23 cellular contexts compared by ENCODE assay signal in genomic region chr10:93173867-93174845, GRCh38.
DNase-seq lines count a peak whose midpoint lies in the region; ATAC-seq and TF ChIP-seq lines count a peak whose summit lies in the region.
"Had no signal": no experiment of that assay in that cellular context is flagged by ENCODE, and none has a peak within 500 bp of the region (broad histone marks: within the 10 kb centered on the region; RNA-seq: fewer than 3 reads in every experiment).

No MANE protein-coding gene starts in this region.

- H4K20me1 ChIP-seq in GM23338 (replicated peaks; ENCODE audit: insufficient read depth) = no peaks in the 10 kb centered on the region
- H4K20me1 ChIP-seq in hepatocyte (ENCODE audit: insufficient read depth, poor library complexity, severe bottlenecking) = no peaks in the 10 kb centered on the region
- H4K20me1 ChIP-seq in smooth muscle cell (ENCODE audit: low read depth) = no peaks in the 10 kb centered on the region

- H2AFZ ChIP-seq in GM23338 (0 out of 2 replicates have a peak overlapping the region, but pooled peaks have one; percentile 3), hepatocyte (no peak overlapping the region), smooth muscle cell (ENCODE audit: low read depth) (no peak overlapping the region)

- no peak overlapping the region for H2BK120ac ChIP-seq in mesendoderm (ENCODE audit: low read depth, low read length)

- H3K27ac ChIP-seq in GM23338 (ENCODE audit: low read depth) (no peak overlapping the region), hepatocyte (no peak overlapping the region), mesendoderm (ENCODE audit: low read depth, low read length) (no peak overlapping the region), smooth muscle cell (ENCODE audit: low read depth) (no peak overlapping the region)
- H3K27ac ChIP-seq: RWPE1 had no signal

- ATAC-seq in GM23338 = no peak
- ATAC-seq in stimulated activated memory B cell treated with anti-CD40 and anti-IgM and Interleukin-4, amounts not matched to agents 10 μg/mL and 1 μg/mL and 100 μg/mL, for 72 hours = no peak
- ATAC-seq in effector memory CD8-positive, alpha-beta T cell (replicated peaks) = no peak

- H3K9me2 ChIP-seq in GM23338 (ENCODE audit: insufficient read depth) (0 out of 2 replicates have a peak, but pooled peaks cover 4% of the 10 kb centered on the region), hepatocyte (replicated peaks; ENCODE audit: insufficient read depth) (no peaks in the 10 kb centered on the region)

- no peaks in the 10 kb centered on the region for H3K9me3 ChIP-seq in hepatocyte (ENCODE audit: low read depth)
- H3K9me3 ChIP-seq in smooth muscle cell (replicated peaks; ENCODE audit: low read depth) = peaks cover 2% of the 10 kb centered on the region
- H3K9me3 ChIP-seq: BE2C, HAP-1 had no signal

- no peak overlapping the region for H3K23ac ChIP-seq in mesendoderm (ENCODE audit: low read length)

- H2BK5ac ChIP-seq in mesendoderm (ENCODE audit: low read length) = no peak overlapping the region

- no peaks in the 10 kb centered on the region for H3K4me1 Mint-ChIP-seq in GM23338
- no peaks in the 10 kb centered on the region for H3K4me1 Mint-ChIP-seq in activated naive CD8-positive, alpha-beta T cell treated with anti-CD3 and anti-CD28 coated beads for 36 hours
- no peaks in the 10 kb centered on the region for H3K4me1 Mint-ChIP-seq in stimulated activated memory B cell treated with anti-CD40 and anti-IgM and Interleukin-4, amounts not matched to agents 10 μg/mL and 1 μg/mL and 100 μg/mL, for 72 hours
- no peaks in the 10 kb centered on the region for H3K4me1 Mint-ChIP-seq in effector memory CD8-positive, alpha-beta T cell (ENCODE audit: low read depth in 2 of 2)
- H3K4me1 Mint-ChIP-seq: IgD-negative memory B cell had no signal

- H3K79me1 ChIP-seq in mesendoderm (ENCODE audit: low read length) = no peaks in the 10 kb centered on the region

- no peaks in the 10 kb centered on the region for H3K27me3 Mint-ChIP-seq in GM23338 (ENCODE audit: insufficient read depth, low read depth, poor library complexity)
- peaks cover 16% of the 10 kb centered on the region for H3K27me3 Mint-ChIP-seq in activated naive CD8-positive, alpha-beta T cell treated with anti-CD3 and anti-CD28 coated beads for 36 hours
- peaks cover 11% of the 10 kb centered on the region for H3K27me3 Mint-ChIP-seq in stimulated activated memory B cell treated with anti-CD40 and anti-IgM and Interleukin-4, amounts not matched to agents 10 μg/mL and 1 μg/mL and 100 μg/mL, for 72 hours
- peaks cover 0 to 5% of the 10 kb centered on the region in 2 donors for H3K27me3 Mint-ChIP-seq in effector memory CD8-positive, alpha-beta T cell
- H3K27me3 Mint-ChIP-seq: CD4-positive, alpha-beta T cell had no signal

- H3K27me3 ChIP-seq in GM23338 (ENCODE audit: insufficient read depth) (no peaks in the 10 kb centered on the region), hepatocyte (no peaks in the 10 kb centered on the region), mesendoderm (ENCODE audit: insufficient read depth, low read length, poor library complexity) (no peaks in the 10 kb centered on the region), smooth muscle cell (ENCODE audit: low read depth) (no peaks in the 10 kb centered on the region)
- H3K27me3 ChIP-seq: BE2C had no signal

- H3K36me3 Mint-ChIP-seq in GM23338 (ENCODE audit: low read depth) = peaks cover 21% of the 10 kb centered on the region
- peaks cover 3% of the 10 kb centered on the region for H3K36me3 Mint-ChIP-seq in activated naive CD8-positive, alpha-beta T cell treated with anti-CD3 and anti-CD28 coated beads for 36 hours
- peaks cover 10% of the 10 kb centered on the region for H3K36me3 Mint-ChIP-seq in stimulated activated memory B cell treated with anti-CD40 and anti-IgM and Interleukin-4, amounts not matched to agents 10 μg/mL and 1 μg/mL and 100 μg/mL, for 72 hours
- peaks cover 3% of the 10 kb centered on the region for H3K36me3 Mint-ChIP-seq in effector memory CD8-positive, alpha-beta T cell (ENCODE audit: insufficient read depth)

- H3K9me3 Mint-ChIP-seq in GM23338 = peaks cover 29% of the 10 kb centered on the region
- peaks cover 11% of the 10 kb centered on the region for H3K9me3 Mint-ChIP-seq in activated naive CD8-positive, alpha-beta T cell treated with anti-CD3 and anti-CD28 coated beads for 36 hours
- H3K9me3 Mint-ChIP-seq in stimulated activated memory B cell treated with anti-CD40 and anti-IgM and Interleukin-4, amounts not matched to agents 10 μg/mL and 1 μg/mL and 100 μg/mL, for 72 hours = peaks cover 7% of the 10 kb centered on the region
- H3K9me3 Mint-ChIP-seq in effector memory CD8-positive, alpha-beta T cell = peaks cover 0 to 11% of the 10 kb centered on the region in 2 donors
- H3K9me3 Mint-ChIP-seq: CD4-positive, alpha-beta T cell had no signal

- peaks cover 11% of the 10 kb centered on the region; the same call in 1 of the 2 replicates for H3K36me3 ChIP-seq in GM23338 (ENCODE audit: insufficient read depth)
- no peaks in the 10 kb centered on the region for H3K36me3 ChIP-seq in hepatocyte (replicated peaks; ENCODE audit: insufficient read depth, low read depth)
- H3K36me3 ChIP-seq in mesendoderm (ENCODE audit: control insufficient read depth, insufficient read depth, low read length) = no peaks in the 10 kb centered on the region
- H3K36me3 ChIP-seq in smooth muscle cell (ENCODE audit: low read depth) = no peaks in the 10 kb centered on the region
- H3K36me3 ChIP-seq: BE2C, HAP-1 had no signal

- H3K79me2 ChIP-seq in GM23338 (replicated peaks; ENCODE audit: insufficient read depth) (no peaks in the 10 kb centered on the region), hepatocyte (no peaks in the 10 kb centered on the region), mesendoderm (ENCODE audit: control insufficient read depth, insufficient read depth, low read length) (no peaks in the 10 kb centered on the region), smooth muscle cell (ENCODE audit: low read depth) (no peaks in the 10 kb centered on the region)

- H3F3A ChIP-seq in GM23338 (replicated peaks; ENCODE audit: low read depth) (no peaks in the 10 kb centered on the region), smooth muscle cell (ENCODE audit: low read depth) (no peaks in the 10 kb centered on the region)

- no peak overlapping the region for H3K18ac ChIP-seq in mesendoderm (ENCODE audit: low read length)

- H4K8ac ChIP-seq in mesendoderm (ENCODE audit: low read depth, low read length) = no peak overlapping the region

- no peak overlapping the region for H2AK5ac ChIP-seq in mesendoderm (ENCODE audit: low read length)

- no peak overlapping the region for H3K56ac ChIP-seq in mesendoderm (ENCODE audit: low read length)

- H4K5ac ChIP-seq in mesendoderm (ENCODE audit: low read length) = no peak overlapping the region

- WGBS in hepatocyte (ENCODE audit: low lambda C conversion rate, missing lambda C conversion rate) = 44% methylated on average over 12 of the region's 12 CpGs
- WGBS in mesendoderm (ENCODE audit: extremely low coverage, insufficient coverage, low lambda C conversion rate) = no CpG with 5 or more reads among the region's 12 CpGs
- WGBS in smooth muscle cell (ENCODE audit: low lambda C conversion rate) = 91% methylated on average over 12 of the region's 12 CpGs

- H3K4me2 ChIP-seq in GM23338 (no peak overlapping the region), hepatocyte (peak overlapping the region; percentile 22), mesendoderm (ENCODE audit: low read length) (no peak overlapping the region), smooth muscle cell (no peak overlapping the region)

- H3K4ac ChIP-seq in mesendoderm (ENCODE audit: low read depth, low read length) = no peak overlapping the region

- H3K9ac ChIP-seq in mesendoderm (ENCODE audit: low read length) = no peak overlapping the region
- H3K9ac ChIP-seq in smooth muscle cell (ENCODE audit: low read depth) = no peak overlapping the region

- DNase-seq in GM23338 (ENCODE audit: low spot score) (no peak), hepatocyte (ENCODE audit: low spot score) (peak; percentile 25), mesendoderm (no peak), retina (peak; percentile 43), smooth muscle cell (lab: John Stamatoyannopoulos, UW; ENCODE audit: unreplicated experiment) (no peak)
- DNase-seq in activated naive CD8-positive, alpha-beta T cell treated with anti-CD3 and anti-CD28 coated beads for 36 hours = no peak
- DNase-seq in effector memory CD8-positive, alpha-beta T cell = no peak
- DNase-seq: 8988T; BE2C; Caco-2; CD4-positive, alpha-beta T cell; DMS153; GF-D8; Karpas-422; NCI-H1417 treated with DMSO at 0.1 percent for 48 hours; NCI-H187 treated with DMSO at 0.1 percent for 48 hours; NCI-H2227 treated with DMSO at 0.1 percent for 48 hours; NCI-H510A treated with DMSO at 0.1 percent for 48 hours; NCI-H774 had no signal

- H3K4me1 ChIP-seq in GM23338 (ENCODE audit: insufficient read depth) (no peaks in the 10 kb centered on the region), hepatocyte (ENCODE audit: insufficient read depth) (peaks cover 14% of the 10 kb centered on the region), mesendoderm (ENCODE audit: control insufficient read depth, low read depth, low read length) (peaks cover 2% of the 10 kb centered on the region), smooth muscle cell (ENCODE audit: low read depth) (no peaks in the 10 kb centered on the region)
- H3K4me1 ChIP-seq: BE2C, HAP-1 had no signal

- H3K4me3 ChIP-seq in GM23338 (no peak overlapping the region), hepatocyte (no peak overlapping the region), mesendoderm (ENCODE audit: low read length) (no peak overlapping the region), smooth muscle cell (no peak overlapping the region)
- H3K4me3 ChIP-seq: HAP-1 had no signal

- no peak overlapping the region for H3K4me3 Mint-ChIP-seq in GM23338
- H3K4me3 Mint-ChIP-seq in activated naive CD8-positive, alpha-beta T cell treated with anti-CD3 and anti-CD28 coated beads for 36 hours = no peak overlapping the region
- H3K4me3 Mint-ChIP-seq in stimulated activated memory B cell treated with anti-CD40 and anti-IgM and Interleukin-4, amounts not matched to agents 10 μg/mL and 1 μg/mL and 100 μg/mL, for 72 hours = no peak overlapping the region
- H3K4me3 Mint-ChIP-seq in effector memory CD8-positive, alpha-beta T cell = no peak overlapping the region
- H3K4me3 Mint-ChIP-seq: CD4-positive, alpha-beta T cell; IgD-negative memory B cell had no signal

- H2BK15ac ChIP-seq in mesendoderm (replicated peaks; ENCODE audit: low read depth) = peak overlapping the region; percentile 66

- no peak for TF ChIP-seq CTCF in GM23338 (conservative IDR thresholded peaks at IDR 0.05; ENCODE audit: low read depth in 2 of 2)
- no peak for TF ChIP-seq CTCF in hepatocyte (IDR thresholded peaks at IDR 0.05; ENCODE audit: poor library complexity)
- no peak for TF ChIP-seq CTCF in smooth muscle cell (IDR thresholded peaks at IDR 0.05; ENCODE audit: borderline replicate concordance, insufficient read depth, poor library complexity, severe bottlenecking)

- H3K27ac Mint-ChIP-seq in GM23338 = no peak overlapping the region
- no peak overlapping the region for H3K27ac Mint-ChIP-seq in activated naive CD8-positive, alpha-beta T cell treated with anti-CD3 and anti-CD28 coated beads for 36 hours
- H3K27ac Mint-ChIP-seq in stimulated activated memory B cell treated with anti-CD40 and anti-IgM and Interleukin-4, amounts not matched to agents 10 μg/mL and 1 μg/mL and 100 μg/mL, for 72 hours = no peak overlapping the region
- H3K27ac Mint-ChIP-seq in effector memory CD8-positive, alpha-beta T cell = no peak overlapping the region
- H3K27ac Mint-ChIP-seq: CD4-positive, alpha-beta T cell; IgD-negative memory B cell had no signal

Comparison
In these comparisons a context has a peak if more than half of its experiments do, and no peak if none do; other contexts are left out.
1. DNase-seq: peak in hepatocyte (single experiment) and retina (single experiment); none in GM23338 (single experiment), mesendoderm (single experiment), activated naive CD8-positive, alpha-beta T cell treated with anti-CD3 and anti-CD28 coated beads for 36 hours (single experiment), smooth muscle cell (single experiment) and effector memory CD8-positive, alpha-beta T cell (0 of 3).